9 cellular contexts compared by ENCODE assay signal in the genomic region with DNA sequence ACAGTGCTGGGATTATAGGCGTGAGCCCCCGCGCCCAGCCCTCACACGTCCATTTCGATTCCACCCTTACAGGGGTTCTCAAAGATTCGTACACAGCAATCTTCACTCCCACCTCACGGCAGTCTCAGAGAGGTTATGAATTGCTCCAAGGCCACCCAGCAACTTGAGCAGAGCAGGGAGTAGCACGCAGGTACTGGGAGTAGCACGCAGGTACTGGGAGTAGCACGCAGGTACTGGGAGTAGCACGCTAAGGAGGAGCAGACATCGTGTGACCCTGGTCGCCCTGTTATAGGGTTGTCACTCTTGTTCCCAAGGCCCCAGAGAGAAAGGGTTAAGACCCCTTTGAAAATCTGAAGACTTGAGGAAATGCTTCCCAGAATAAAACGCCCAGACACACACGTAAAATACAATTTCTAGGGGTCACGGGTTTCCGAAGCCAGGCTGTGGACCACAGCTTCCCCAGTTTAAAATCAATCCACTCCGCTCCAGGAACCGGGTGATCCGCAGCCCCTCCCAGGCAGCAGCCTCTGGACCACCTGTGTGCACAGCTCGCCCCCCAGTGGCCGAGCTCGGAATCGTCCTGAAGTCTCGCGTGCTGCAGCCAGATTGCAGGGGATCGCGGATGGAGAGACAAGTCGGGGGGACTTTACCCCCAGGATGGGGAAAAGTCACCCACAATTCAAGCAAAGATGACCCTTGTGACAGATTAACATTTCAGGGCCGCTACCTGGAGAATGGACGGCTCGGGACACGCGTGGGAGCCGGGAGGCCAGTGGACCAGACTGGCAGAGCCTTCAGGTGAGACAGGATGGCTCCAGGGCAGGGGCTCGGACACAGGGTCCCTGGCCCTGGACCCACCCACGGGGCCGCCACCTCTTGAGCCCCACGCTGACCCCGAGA.
DNase-seq lines count a peak whose midpoint lies in the region; ATAC-seq and TF ChIP-seq lines count a peak whose summit lies in the region.
"Had no signal": no experiment of that assay in that cellular context is flagged by ENCODE, and none has a peak within 500 bp of the region (broad histone marks: within the 10 kb centered on the region; RNA-seq: fewer than 3 reads in every experiment).

No MANE protein-coding gene starts in this region.

- peaks cover 35% of the 10 kb centered on the region for H3K4me1 Mint-ChIP-seq in activated T-helper 2 cell treated with anti-CD3 and anti-CD28 coated beads, Interferon-gamma antibody, Interleukin-2, Interleukin-4, amounts not matched to agents 10 μg/mL and 5 μg/mL and 100 μg/mL, durations not matched to agents 14 hours and 24 hours and 36 hours (ENCODE audit: low read depth)

- peak; percentile 98 for TF ChIP-seq CTCF in LNCAP (IDR thresholded peaks at IDR 0.05)
- TF ChIP-seq CTCF in foreskin keratinocyte (conservative IDR thresholded peaks at IDR 0.05) = peak; percentile 93
- peak in 2 of 3 donors; percentile 65 to 92 for TF ChIP-seq CTCF in omental fat pad (IDR thresholded peaks at IDR 0.05)
- peak; percentile 93 to 98 (median 95) for TF ChIP-seq CTCF in thyroid gland (IDR thresholded peaks at IDR 0.05)

- no peak overlapping the region for H3K4me3 ChIP-seq in thyroid gland (replicated peaks in 1 of 3)

- no peaks in the 10 kb centered on the region for H3K36me3 ChIP-seq in thyroid gland

- intact Hi-C loops in activated T-helper 2 cell treated with anti-CD3 and anti-CD28 coated beads, Interferon-gamma antibody, Interleukin-2, Interleukin-4, amounts not matched to agents 10 μg/mL and 5 μg/mL and 100 μg/mL, durations not matched to agents 14 hours and 24 hours and 36 hours (cut with micrococcal nuclease) = loop anchor here (5.0 kb wide), 4 partner anchors 89 to 1054 kb away; no protein-coding TSS in a partner anchor
- intact Hi-C loops in thyroid gland (cut with DNase I) = loop anchor here (2.0 kb wide), 1 partner anchor 735 kb away; no protein-coding TSS in a partner anchor

- peaks cover 25% of the 10 kb centered on the region for H3K27me3 Mint-ChIP-seq in activated T-helper 2 cell treated with anti-CD3 and anti-CD28 coated beads, Interferon-gamma antibody, Interleukin-2, Interleukin-4, amounts not matched to agents 10 μg/mL and 5 μg/mL and 100 μg/mL, durations not matched to agents 14 hours and 24 hours and 36 hours (ENCODE audit: low read depth)

- peak; percentile 83 for DNase-seq in DMS53 (lab: John Stamatoyannopoulos, UW)
- DNase-seq in RPMI8226 = peak; percentile 71
- DNase-seq in activated T-helper 2 cell treated with anti-CD3 and anti-CD28 coated beads, Interferon-gamma antibody, Interleukin-2, Interleukin-4, amounts not matched to agents 10 μg/mL and 5 μg/mL and 100 μg/mL, durations not matched to agents 14 hours and 24 hours and 36 hours (ENCODE audit: low spot score) = peak; percentile 67
- DNase-seq in foreskin keratinocyte = peak in 1 of 2 donors; percentile 25
- DNase-seq in omental fat pad (ENCODE audit: low spot score) = peak; percentile 98
- DNase-seq in thyroid gland = peak; percentile 84
- no peak for DNase-seq in SKM-1 treated with dmso at 0.1 percent for 144 hours (lab: John Stamatoyannopoulos, UW; ENCODE audit: unreplicated experiment)

- H3K36me3 Mint-ChIP-seq in activated T-helper 2 cell treated with anti-CD3 and anti-CD28 coated beads, Interferon-gamma antibody, Interleukin-2, Interleukin-4, amounts not matched to agents 10 μg/mL and 5 μg/mL and 100 μg/mL, durations not matched to agents 14 hours and 24 hours and 36 hours (ENCODE audit: low read depth) = peaks cover 10% of the 10 kb centered on the region
- H3K36me3 Mint-ChIP-seq: activated naive CD4-positive, alpha-beta T cell treated with anti-CD3 and anti-CD28 coated beads, Interleukin-2, amount 50 U/mL, for 24 hours had no signal

- ATAC-seq in foreskin keratinocyte = peak; percentile 45
- ATAC-seq in omental fat pad (ENCODE audit: low FRiP score) = peak; percentile 39

- H3K4me1 ChIP-seq in foreskin keratinocyte (peaks cover 5% of the 10 kb centered on the region), thyroid gland (peaks cover 5 to 9% of the 10 kb centered on the region in 2 donors)

- H3K9me3 Mint-ChIP-seq in activated T-helper 2 cell treated with anti-CD3 and anti-CD28 coated beads, Interferon-gamma antibody, Interleukin-2, Interleukin-4, amounts not matched to agents 10 μg/mL and 5 μg/mL and 100 μg/mL, durations not matched to agents 14 hours and 24 hours and 36 hours = peaks cover 8% of the 10 kb centered on the region
- H3K9me3 Mint-ChIP-seq: activated naive CD4-positive, alpha-beta T cell treated with anti-CD3 and anti-CD28 coated beads, Interleukin-2, amount 50 U/mL, for 24 hours had no signal

- no peaks in the 10 kb centered on the region for H3K27me3 ChIP-seq in foreskin keratinocyte
- no peaks in the 10 kb centered on the region for H3K27me3 ChIP-seq in thyroid gland

- no peak overlapping the region for H3K27ac Mint-ChIP-seq in activated T-helper 2 cell treated with anti-CD3 and anti-CD28 coated beads, Interferon-gamma antibody, Interleukin-2, Interleukin-4, amounts not matched to agents 10 μg/mL and 5 μg/mL and 100 μg/mL, durations not matched to agents 14 hours and 24 hours and 36 hours

- H3K27ac ChIP-seq in foreskin keratinocyte (no peak overlapping the region), thyroid gland (no peak overlapping the region)

- no peak overlapping the region for H3K4me3 Mint-ChIP-seq in activated T-helper 2 cell treated with anti-CD3 and anti-CD28 coated beads, Interferon-gamma antibody, Interleukin-2, Interleukin-4, amounts not matched to agents 10 μg/mL and 5 μg/mL and 100 μg/mL, durations not matched to agents 14 hours and 24 hours and 36 hours (ENCODE audit: low read depth)
- H3K4me3 Mint-ChIP-seq: activated naive CD4-positive, alpha-beta T cell treated with anti-CD3 and anti-CD28 coated beads, Interleukin-2, amount 50 U/mL, for 24 hours had no signal

- no peak for TF ChIP-seq POLR2A in thyroid gland (IDR thresholded peaks at IDR 0.05)

- WGBS in thyroid gland, 2 donors = 28 to 31% methylated on average over 29 to 35 of the region's 40 CpGs

- no peaks in the 10 kb centered on the region for H3K9me3 ChIP-seq in thyroid gland
